ENCODE assay signal across 1 cellular context in genomic region chr1:100736324-100736723, GRCh38.
TF ChIP-seq lines count a peak whose summit lies in the region.

No MANE protein-coding gene starts in this region.

TF ChIP-seq in SK-N-SH treated with all-trans-retinoic acid at 6 μM for 48 hours, 23 proteins besides CTCF, POLR2A, EP300 and RAD21 (continued from another document):
- TF ChIP-seq, protein P1, sequence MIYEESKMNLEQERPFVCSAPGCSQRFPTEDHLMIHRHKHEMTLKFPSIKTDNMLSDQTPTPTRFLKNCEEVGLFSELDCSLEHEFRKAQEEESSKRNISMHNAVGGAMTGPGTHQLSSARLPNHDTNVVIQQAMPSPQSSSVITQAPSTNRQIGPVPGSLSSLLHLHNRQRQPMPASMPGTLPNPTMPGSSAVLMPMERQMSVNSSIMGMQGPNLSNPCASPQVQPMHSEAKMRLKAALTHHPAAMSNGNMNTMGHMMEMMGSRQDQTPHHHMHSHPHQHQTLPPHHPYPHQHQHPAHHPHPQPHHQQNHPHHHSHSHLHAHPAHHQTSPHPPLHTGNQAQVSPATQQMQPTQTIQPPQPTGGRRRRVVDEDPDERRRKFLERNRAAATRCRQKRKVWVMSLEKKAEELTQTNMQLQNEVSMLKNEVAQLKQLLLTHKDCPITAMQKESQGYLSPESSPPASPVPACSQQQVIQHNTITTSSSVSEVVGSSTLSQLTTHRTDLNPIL (CRISPR knock-in tag; IDR thresholded peaks at IDR 0.05; ENCODE audit: low read depth) = no peak
- TF ChIP-seq, protein P2, sequence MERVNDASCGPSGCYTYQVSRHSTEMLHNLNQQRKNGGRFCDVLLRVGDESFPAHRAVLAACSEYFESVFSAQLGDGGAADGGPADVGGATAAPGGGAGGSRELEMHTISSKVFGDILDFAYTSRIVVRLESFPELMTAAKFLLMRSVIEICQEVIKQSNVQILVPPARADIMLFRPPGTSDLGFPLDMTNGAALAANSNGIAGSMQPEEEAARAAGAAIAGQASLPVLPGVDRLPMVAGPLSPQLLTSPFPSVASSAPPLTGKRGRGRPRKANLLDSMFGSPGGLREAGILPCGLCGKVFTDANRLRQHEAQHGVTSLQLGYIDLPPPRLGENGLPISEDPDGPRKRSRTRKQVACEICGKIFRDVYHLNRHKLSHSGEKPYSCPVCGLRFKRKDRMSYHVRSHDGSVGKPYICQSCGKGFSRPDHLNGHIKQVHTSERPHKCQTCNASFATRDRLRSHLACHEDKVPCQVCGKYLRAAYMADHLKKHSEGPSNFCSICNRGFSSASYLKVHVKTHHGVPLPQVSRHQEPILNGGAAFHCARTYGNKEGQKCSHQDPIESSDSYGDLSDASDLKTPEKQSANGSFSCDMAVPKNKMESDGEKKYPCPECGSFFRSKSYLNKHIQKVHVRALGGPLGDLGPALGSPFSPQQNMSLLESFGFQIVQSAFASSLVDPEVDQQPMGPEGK (CRISPR knock-in tag; IDR thresholded peaks at IDR 0.05; ENCODE audit: borderline replicate concordance) = no peak
- TF ChIP-seq TOX (CRISPR knock-in tag; IDR thresholded peaks at IDR 0.05; ENCODE audit: borderline replicate concordance) (no peak), PPARA (CRISPR knock-in tag; IDR thresholded peaks at IDR 0.05; ENCODE audit: borderline replicate concordance) (no peak), OSR1 (CRISPR knock-in tag; IDR thresholded peaks at IDR 0.05) (no peak), ZNF8 (CRISPR knock-in tag; IDR thresholded peaks at IDR 0.05) (no peak), GLIS3 (CRISPR knock-in tag; IDR thresholded peaks at IDR 0.05) (no peak), ESRRG (CRISPR knock-in tag; IDR thresholded peaks at IDR 0.05) (no peak), POU6F1 (CRISPR knock-in tag; IDR thresholded peaks at IDR 0.05; ENCODE audit: borderline replicate concordance, low read depth) (no peak), ZNF565 (CRISPR knock-in tag; conservative IDR thresholded peaks at IDR 0.05; ENCODE audit: low read depth) (no peak), ARNTL (CRISPR knock-in tag; IDR thresholded peaks at IDR 0.05; ENCODE audit: borderline replicate concordance, low read depth) (no peak)
TF ChIP-seq in SK-N-SH treated with all-trans-retinoic acid at 6 μM for 48 hours: peak in this region for 0.
